Comparison of ENCODE assay signal across 16 cellular contexts in genomic region chr9:115116620-115117284, GRCh38. TPM values are rescaled to one million over a fixed set of nuclear protein-coding genes. Genes with fewer than 3 reads are reported as not detected.
DNase-seq lines count a peak whose midpoint lies in the region; ATAC-seq, FAIRE-seq and TF ChIP-seq lines count a peak whose summit lies in the region.
"Had no signal": no experiment of that assay in that cellular context is flagged by ENCODE, and none has a peak within 500 bp of the region (broad histone marks: within the 10 kb centered on the region; RNA-seq: fewer than 3 reads in every experiment).

No MANE protein-coding gene starts in this region.

- H3K27ac ChIP-seq in gastroesophageal sphincter: peak overlapping the region; percentile 85 to 93 (median 90)
- peak overlapping the region; percentile 88 to 97 (median 96) for H3K27ac ChIP-seq in sigmoid colon
- H3K27ac ChIP-seq: cardiac muscle cell had no signal

- no peaks in the 10 kb centered on the region for H3K36me3 ChIP-seq in Caco-2 (ENCODE audit: control insufficient read depth, insufficient read depth, low read length)
- peaks cover 0 to 23% of the 10 kb centered on the region in 2 donors for H3K36me3 ChIP-seq in gastroesophageal sphincter
- peaks cover 0 to 32% (median 9%) of the 10 kb centered on the region in 4 donors for H3K36me3 ChIP-seq in sigmoid colon
- H3K36me3 ChIP-seq: BE2C, cardiac muscle cell had no signal

- H3K4me1 Mint-ChIP-seq in Caco-2 (ENCODE audit: low read depth, unreplicated experiment): no peaks in the 10 kb centered on the region

- no peak for FAIRE-seq in GM12892 (lab: Jason Lieb, UNC)
- FAIRE-seq: GM12878 had no signal

- H3K36me3 Mint-ChIP-seq in Caco-2 (ENCODE audit: insufficient read depth, unreplicated experiment): no peaks in the 10 kb centered on the region

- H3K4me3 ChIP-seq in Caco-2 (ENCODE audit: low read depth, low read length) (no peak overlapping the region), astrocyte of the cerebellum (ENCODE audit: low read depth, low read length) (peak overlapping the region; percentile 56), gastroesophageal sphincter (peak overlapping the region; percentile 42 to 56), sigmoid colon (peak overlapping the region; percentile 28 to 61 (median 56))
- H3K4me3 ChIP-seq: GM12878 had no signal

- H3K9me3 ChIP-seq in Caco-2 (no peaks in the 10 kb centered on the region), gastroesophageal sphincter (no peaks in the 10 kb centered on the region), sigmoid colon (no peaks in the 10 kb centered on the region)
- H3K9me3 ChIP-seq: BE2C had no signal

- TF ChIP-seq POLR2A in gastroesophageal sphincter (IDR thresholded peaks at IDR 0.05): no peak
- no peak for TF ChIP-seq POLR2A in sigmoid colon (IDR thresholded peaks at IDR 0.05)
- no peak for TF ChIP-seq POLR2A in GM12892 (IDR thresholded peaks at IDR 0.05; ENCODE audit: low read depth, low read length)

- DNase-seq in Caco-2 (no peak), astrocyte of the cerebellum (ENCODE audit: low read depth) (no peak), sigmoid colon (no peak), GM12892 (ENCODE audit: insufficient read length) (no peak), SIG-M5 (lab: John Stamatoyannopoulos, UW) (no peak)
- DNase-seq: activated CD4-positive, alpha-beta T cell treated with anti-CD3 and anti-CD28 coated beads for 48 hours; BE2C; DMS79; NCI-H1694; stimulated activated CD4-positive, alpha-beta T cell treated with anti-CD3 and anti-CD28 coated beads, Interleukin-12 subunit alpha, Interleukin-12 subunit beta, amount 100 ng/mL, for 4 hours had no signal

- H3K27ac Mint-ChIP-seq in Caco-2 (ENCODE audit: unreplicated experiment): no peak overlapping the region

- TF ChIP-seq EP300 in gastroesophageal sphincter (IDR thresholded peaks at IDR 0.05) (no peak), sigmoid colon (IDR thresholded peaks at IDR 0.05) (no peak)

- H3K4me3 Mint-ChIP-seq in Caco-2 (ENCODE audit: unreplicated experiment): peak overlapping the region; percentile 79
- H3K4me3 Mint-ChIP-seq: neural crest cell had no signal

- H3K9me3 Mint-ChIP-seq in Caco-2 (ENCODE audit: unreplicated experiment): no peaks in the 10 kb centered on the region
- H3K9me3 Mint-ChIP-seq: neural crest cell had no signal

- H3K4me1 ChIP-seq in Caco-2: no peaks in the 10 kb centered on the region
- peaks cover 0 to 63% (median 2%) of the 10 kb centered on the region in 3 donors for H3K4me1 ChIP-seq in gastroesophageal sphincter
- peaks cover 0 to 62% (median 57%) of the 10 kb centered on the region in 4 donors for H3K4me1 ChIP-seq in sigmoid colon
- H3K4me1 ChIP-seq: BE2C had no signal

- BruUV-seq in Caco-2 (replicated peaks; lab: Mats Ljungman, UMichigan): no TSS peak

- in situ Hi-C loops in astrocyte of the cerebellum (cut with HindIII; ENCODE audit: low sequenced_read_pairs): no loop called here

- CTCF ChIA-PET in Caco-2 (lab: Charles Lee): no interaction called here

- WGBS in gastroesophageal sphincter (ENCODE audit: low coverage in 1 of 2), 2 donors: 22 to 32% methylated on average over 6 to 7 of the region's 7 CpGs
- WGBS in sigmoid colon, 2 donors: 71 to 78% methylated on average over 7 of the region's 7 CpGs

- no peaks in the 10 kb centered on the region for H3K27me3 Mint-ChIP-seq in Caco-2 (ENCODE audit: insufficient read depth, unreplicated experiment)

- TF ChIP-seq CTCF in Caco-2 (IDR thresholded peaks at IDR 0.05; ENCODE audit: insufficient read depth in 1 of 2, low read depth in 1 of 2, low read length in 1 of 2, severe bottlenecking in 1 of 2, unreplicated experiment in 1 of 2) (no peak), astrocyte of the cerebellum (IDR thresholded peaks at IDR 0.05; ENCODE audit: low read depth, low read length, missing control alignments) (no peak), gastroesophageal sphincter (IDR thresholded peaks at IDR 0.05) (no peak), sigmoid colon (IDR thresholded peaks at IDR 0.05) (no peak)

- no peak for ATAC-seq in gastroesophageal sphincter
- ATAC-seq in GM19351 (IDR thresholded peaks at IDR 0.05; ENCODE audit: unreplicated experiment): no peak
- no peak for ATAC-seq in GM18502 (IDR thresholded peaks at IDR 0.05; ENCODE audit: poor library complexity, unreplicated experiment)
- ATAC-seq: GM12878 had no signal

- H3K27me3 ChIP-seq in Caco-2 (replicated peaks; ENCODE audit: control insufficient read depth, insufficient read depth, low read length) (no peaks in the 10 kb centered on the region; the same call in 1 of the 2 replicates), gastroesophageal sphincter (no peaks in the 10 kb centered on the region), sigmoid colon (no peaks in the 10 kb centered on the region)
- H3K27me3 ChIP-seq: cardiac muscle cell had no signal

- intact Hi-C loops in Caco-2 (cut with micrococcal nuclease; ENCODE audit: unreplicated experiment) (no loop called here), sigmoid colon (cut with DNase I) (loop anchor here (5.0 to 10.0 kb wide), 4 partner anchors 79 to 408 kb away; no protein-coding TSS in a partner anchor)

- POLR2A ChIA-PET in Caco-2 (lab: Charles Lee): no interaction called here

RNA-seq across cellular contexts. Expression of gene TNC, which starts 1.2 kb away (rescaled TPM):
- total RNA-seq in Caco-2 (2022) (11.4 and 17.6 TPM in 2 replicates), gastroesophageal sphincter (100 to 1,000 TPM; 194 to 799 (median 466) TPM), sigmoid colon (100 to 1,000 TPM; 127 to 742 (median 590) TPM)
- 10 to 100 TPM in 1 of 3 donors, 1 to 10 TPM in 1, under 1 TPM in 1; 0.69 to 37.8 (median 1.2) TPM for polyA plus RNA-seq in sigmoid colon
- polyA plus RNA-seq in GM12892 (2012; ENCODE audit: missing spikeins): 0.42 TPM
